In genomic region chr3:52896613-52897012, GRCh38 we compare ENCODE assay signal across 8 cellular contexts. TPM values are rescaled to one million over a fixed set of nuclear protein-coding genes. Genes with fewer than 3 reads are reported as not detected.
DNase-seq lines count a peak whose midpoint lies in the region; ATAC-seq lines count a peak whose summit lies in the region.

No MANE protein-coding gene starts in this region.

- H3K9me3 Mint-ChIP-seq in activated T-cell treated with anti-CD3 and anti-CD28 coated beads, Interleukin-2, amount 50 U/mL, for 4 hours, result no peaks in the 10 kb centered on the region
- no peaks in the 10 kb centered on the region for H3K9me3 Mint-ChIP-seq in T-cell
- H3K9me3 Mint-ChIP-seq in stimulated activated effector memory CD8-positive, alpha-beta T cell treated with anti-CD3 and anti-CD28 coated beads, Interleukin-12 subunit alpha, Interleukin-12 subunit beta, amount 100 ng/mL, for 72 hours, result no peaks in the 10 kb centered on the region

- H3K4me3 Mint-ChIP-seq in activated T-cell treated with anti-CD3 and anti-CD28 coated beads, Interleukin-2, amount 50 U/mL, for 4 hours, result peak overlapping the region; percentile 91
- H3K4me3 Mint-ChIP-seq in T-cell, result peak overlapping the region; percentile 88 to 92 (median 91)
- peak overlapping the region; percentile 91 for H3K4me3 Mint-ChIP-seq in stimulated activated effector memory CD8-positive, alpha-beta T cell treated with anti-CD3 and anti-CD28 coated beads, Interleukin-12 subunit alpha, Interleukin-12 subunit beta, amount 100 ng/mL, for 72 hours

- H3K4me1 Mint-ChIP-seq in activated T-cell treated with anti-CD3 and anti-CD28 coated beads, Interleukin-2, amount 50 U/mL, for 4 hours (ENCODE audit: low read depth), result peaks cover 59% of the 10 kb centered on the region
- peaks cover 46 to 59% (median 57%) of the 10 kb centered on the region in 3 donors for H3K4me1 Mint-ChIP-seq in T-cell
- H3K4me1 Mint-ChIP-seq in stimulated activated effector memory CD8-positive, alpha-beta T cell treated with anti-CD3 and anti-CD28 coated beads, Interleukin-12 subunit alpha, Interleukin-12 subunit beta, amount 100 ng/mL, for 72 hours, result peaks cover 51% of the 10 kb centered on the region

- no peaks in the 10 kb centered on the region for H3K27me3 Mint-ChIP-seq in activated T-cell treated with anti-CD3 and anti-CD28 coated beads, Interleukin-2, amount 50 U/mL, for 4 hours (ENCODE audit: low read depth)
- no peaks in the 10 kb centered on the region for H3K27me3 Mint-ChIP-seq in T-cell

- no peak for ATAC-seq in activated T-cell treated with anti-CD3 and anti-CD28 coated beads, Interleukin-2, amount 50 U/mL, for 4 hours
- no peak for ATAC-seq in T-cell (replicated peaks in 1 of 4)
- ATAC-seq in stimulated activated effector memory CD8-positive, alpha-beta T cell treated with anti-CD3 and anti-CD28 coated beads, Interleukin-12 subunit alpha, Interleukin-12 subunit beta, amount 100 ng/mL, for 72 hours, result no peak

- DNase-seq in activated T-cell treated with anti-CD3 and anti-CD28 coated beads, Interleukin-2, amount 50 U/mL, for 4 hours, result no peak
- no peak for DNase-seq in activated T-cell treated with anti-CD3 and anti-CD28 coated beads, Interleukin-2, amount 50 U/mL, for 48 hours
- no peak for DNase-seq in T-cell
- peak; percentile 25 for DNase-seq in iPS DF 19.7 (ENCODE audit: low read depth, low spot score)
- no peak for DNase-seq in stimulated activated effector memory CD8-positive, alpha-beta T cell treated with anti-CD3 and anti-CD28 coated beads, Interleukin-12 subunit alpha, Interleukin-12 subunit beta, amount 100 ng/mL, for 72 hours (ENCODE audit: low spot score in 2 of 2)
- DNase-seq in SK-N-DZ (ENCODE audit: low spot score), result no peak
- DNase-seq in hypothalamus (lab: John Stamatoyannopoulos, UW), result no peak
- no peak for DNase-seq in NCI-H128 (lab: John Stamatoyannopoulos, UW; ENCODE audit: unreplicated experiment)

- POLR2A ChIA-PET in T-cell (lab: Charles Lee), result no interaction called here

- peak overlapping the region; percentile 61 to 90 for H3K27ac Mint-ChIP-seq in T-cell
- H3K27ac Mint-ChIP-seq in stimulated activated effector memory CD8-positive, alpha-beta T cell treated with anti-CD3 and anti-CD28 coated beads, Interleukin-12 subunit alpha, Interleukin-12 subunit beta, amount 100 ng/mL, for 72 hours, result peak overlapping the region; percentile 91

- H3K36me3 Mint-ChIP-seq in activated T-cell treated with anti-CD3 and anti-CD28 coated beads, Interleukin-2, amount 50 U/mL, for 4 hours (ENCODE audit: insufficient read depth), result peaks cover 8% of the 10 kb centered on the region
- H3K36me3 Mint-ChIP-seq in T-cell, result no peaks in the 10 kb centered on the region
- peaks cover 17% of the 10 kb centered on the region for H3K36me3 Mint-ChIP-seq in stimulated activated effector memory CD8-positive, alpha-beta T cell treated with anti-CD3 and anti-CD28 coated beads, Interleukin-12 subunit alpha, Interleukin-12 subunit beta, amount 100 ng/mL, for 72 hours

- CTCF ChIA-PET in T-cell (lab: Charles Lee), result interaction anchor here in 1 of 2 donors (0.7 kb wide), 1 partner anchor 122 kb away, joined by 4 read pairs; no protein-coding TSS in a partner anchor

RNA-seq across cellular contexts. Expression of gene STIMATE, which starts 0.7 kb away (rescaled TPM):
- 10 to 100 TPM; 20.0 to 26.0 (median 25.6) TPM for total RNA-seq in activated T-cell treated with anti-CD3 and anti-CD28 coated beads, Interleukin-2, amount 50 U/mL, for 4 hours
- 10 to 100 TPM; 37.3 to 61.8 (median 52.9) TPM for total RNA-seq in T-cell
- polyA plus RNA-seq in SK-N-DZ (2014; cell fraction: cytosol; rRNA removed), result 11.1 and 19.4 TPM in 2 replicates
- 21.7 and 26.9 TPM in 2 replicates for polyA plus RNA-seq in SK-N-DZ (2014; cell fraction: nucleus; rRNA removed)
